ENCODE assay signal across 16 cellular contexts in genomic region chr15:51193526-51193925, GRCh38.
DNase-seq lines count a peak whose midpoint lies in the region; ATAC-seq and TF ChIP-seq lines count a peak whose summit lies in the region.
"Had no signal": no experiment of that assay in that cellular context is flagged by ENCODE, and none has a peak within 500 bp of the region (broad histone marks: within the 10 kb centered on the region; RNA-seq: fewer than 3 reads in every experiment).

No MANE protein-coding gene starts in this region.

- H3K4me3 ChIP-seq in ACC112 (ENCODE audit: low read depth, low read length) (0 out of 2 replicates have a peak overlapping the region, but pooled peaks have one; percentile 26), ascending aorta (peak overlapping the region in 1 of 2 donors; percentile 26), osteoblast (ENCODE audit: insufficient read depth, low read length) (peak overlapping the region; percentile 56), Peyer's patch (no peak overlapping the region), heart left ventricle (no peak overlapping the region)

- no peak overlapping the region for H3K4me3 Mint-ChIP-seq in naive thymus-derived CD8-positive, alpha-beta T cell
- H3K4me3 Mint-ChIP-seq in natural killer cell, result no peak overlapping the region
- H3K4me3 Mint-ChIP-seq: CD4-positive, alpha-beta T cell had no signal

- no peak overlapping the region for H3K27ac Mint-ChIP-seq in naive thymus-derived CD8-positive, alpha-beta T cell
- no peak overlapping the region for H3K27ac Mint-ChIP-seq in natural killer cell
- H3K27ac Mint-ChIP-seq: CD4-positive, alpha-beta T cell had no signal

- no peak for TF ChIP-seq CTCF in ascending aorta (IDR thresholded peaks at IDR 0.05)
- TF ChIP-seq CTCF in osteoblast (IDR thresholded peaks at IDR 0.05; ENCODE audit: extremely low read depth, low read depth, low read length), result no peak
- no peak for TF ChIP-seq CTCF in Peyer's patch (IDR thresholded peaks at IDR 0.05)
- TF ChIP-seq CTCF in heart left ventricle (IDR thresholded peaks at IDR 0.05), result no peak
- TF ChIP-seq CTCF in natural killer cell (IDR thresholded peaks at IDR 0.05), result no peak

- peaks cover 0 to 3% (median 2%) of the 10 kb centered on the region in 4 donors for H3K4me1 Mint-ChIP-seq in naive thymus-derived CD8-positive, alpha-beta T cell
- H3K4me1 Mint-ChIP-seq in natural killer cell, result no peaks in the 10 kb centered on the region

- no peaks in the 10 kb centered on the region for H4K20me1 ChIP-seq in osteoblast (ENCODE audit: insufficient read depth, low read length)

- peaks cover 10 to 40% (median 37%) of the 10 kb centered on the region in 5 donors for H3K27me3 Mint-ChIP-seq in naive thymus-derived CD8-positive, alpha-beta T cell
- peaks cover 19 to 29% of the 10 kb centered on the region in 2 donors for H3K27me3 Mint-ChIP-seq in natural killer cell (ENCODE audit: low read depth in 2 of 2)

- H3K36me3 ChIP-seq in ACC112 (ENCODE audit: insufficient read depth, low read length), result no peaks in the 10 kb centered on the region
- no peaks in the 10 kb centered on the region for H3K36me3 ChIP-seq in ascending aorta
- H3K36me3 ChIP-seq in osteoblast (ENCODE audit: insufficient read depth, low read length), result no peaks in the 10 kb centered on the region
- H3K36me3 ChIP-seq in Peyer's patch, result no peaks in the 10 kb centered on the region
- H3K36me3 ChIP-seq in heart left ventricle, result no peaks in the 10 kb centered on the region

- H3K4me1 ChIP-seq in ACC112 (ENCODE audit: control insufficient read depth, insufficient read depth, low read length, unreplicated experiment) (peaks cover 18% of the 10 kb centered on the region), ascending aorta (peaks cover 7 to 42% of the 10 kb centered on the region in 2 donors), osteoblast (ENCODE audit: insufficient read depth, low read length) (peaks cover 21% of the 10 kb centered on the region), Peyer's patch (no peaks in the 10 kb centered on the region), heart left ventricle (peaks cover 0 to 43% (median 18%) of the 10 kb centered on the region in 12 donors)

- H3K27me3 ChIP-seq in ACC112 (ENCODE audit: insufficient read depth, low read length) (no peaks in the 10 kb centered on the region), ascending aorta (no peaks in the 10 kb centered on the region), osteoblast (ENCODE audit: insufficient read depth, low read length) (no peaks in the 10 kb centered on the region), Peyer's patch (no peaks in the 10 kb centered on the region), heart left ventricle (peaks cover 0 to 5% (median 0%) of the 10 kb centered on the region in 9 donors)

- no peak for ATAC-seq in naive thymus-derived CD8-positive, alpha-beta T cell
- no peak for ATAC-seq in heart left ventricle
- ATAC-seq in natural killer cell, result no peak

- no peak overlapping the region for H3K27ac ChIP-seq in ACC112 (ENCODE audit: low read depth, low read length)
- peak overlapping the region; percentile 78 to 84 for H3K27ac ChIP-seq in ascending aorta
- peak overlapping the region; percentile 42 for H3K27ac ChIP-seq in osteoblast (ENCODE audit: low read depth, low read length)
- H3K27ac ChIP-seq in Peyer's patch, result no peak overlapping the region
- H3K27ac ChIP-seq in heart left ventricle, result no peak overlapping the region

- DNase-seq in ascending aorta (ENCODE audit: low spot score in 2 of 2) (no peak), fibroblast of gingiva (ENCODE audit: low read depth) (peak; percentile 17), osteoblast (ENCODE audit: insufficient read length, low spot score, missing footprints) (peak; percentile 47), Peyer's patch (no peak), heart left ventricle (no peak), natural killer cell (no peak)
- DNase-seq in naive thymus-derived CD8-positive, alpha-beta T cell, result no peak
- DNase-seq: Calu3; CD4-positive, alpha-beta T cell; H7; KG1; NCI-H1105 treated with DMSO at 0.1 percent for 48 hours; NCI-H187 treated with DMSO at 0.1 percent for 48 hours; NCI-H2171 treated with DMSO at 0.1 percent for 48 hours; NCI-H774 had no signal

- H3K9me3 Mint-ChIP-seq in naive thymus-derived CD8-positive, alpha-beta T cell, result no peaks in the 10 kb centered on the region
- no peaks in the 10 kb centered on the region for H3K9me3 Mint-ChIP-seq in natural killer cell
- H3K9me3 Mint-ChIP-seq: CD4-positive, alpha-beta T cell had no signal

- no peaks in the 10 kb centered on the region for H3K9me3 ChIP-seq in ascending aorta
- no peaks in the 10 kb centered on the region for H3K9me3 ChIP-seq in osteoblast (ENCODE audit: low read depth, low read length)
- no peaks in the 10 kb centered on the region for H3K9me3 ChIP-seq in Peyer's patch
- H3K9me3 ChIP-seq in heart left ventricle, result no peaks in the 10 kb centered on the region

- POLR2A ChIA-PET in naive thymus-derived CD8-positive, alpha-beta T cell (lab: Charles Lee), result no interaction called here

- no peaks in the 10 kb centered on the region for H3K79me2 ChIP-seq in ACC112 (ENCODE audit: control insufficient read depth, insufficient read depth, low read length, unreplicated experiment)
- no peaks in the 10 kb centered on the region for H3K79me2 ChIP-seq in osteoblast (ENCODE audit: insufficient read depth, low read length)

- H3K4me2 ChIP-seq in osteoblast (ENCODE audit: insufficient read depth, low read length), result peak overlapping the region; percentile 75

- TF ChIP-seq POLR2A in Peyer's patch (IDR thresholded peaks at IDR 0.05) (no peak), heart left ventricle (IDR thresholded peaks at IDR 0.05) (no peak)

- no peaks in the 10 kb centered on the region for H3K36me3 Mint-ChIP-seq in naive thymus-derived CD8-positive, alpha-beta T cell
- H3K36me3 Mint-ChIP-seq in natural killer cell, result no peaks in the 10 kb centered on the region

- intact Hi-C loops in ascending aorta (cut with DNase I), result loop anchor here (2.0 to 10.0 kb wide), 3 partner anchors 37 to 119 kb away; no protein-coding TSS in a partner anchor
- intact Hi-C loops in heart left ventricle (cut with DNase I), result loop anchor here in 3 of 10 donors (2.0 to 10.0 kb wide), 2 partner anchors 31 to 249 kb away; no protein-coding TSS in a partner anchor
- intact Hi-C loops in natural killer cell (cut with micrococcal nuclease), result no loop called here

- H2AFZ ChIP-seq in ACC112 (ENCODE audit: low read length, unreplicated experiment), result peak overlapping the region; percentile 48
- peak overlapping the region; percentile 93 for H2AFZ ChIP-seq in osteoblast (ENCODE audit: low read length)

- 47 to 61% (median 54%) methylated on average over 6 of the region's 6 CpGs for WGBS in heart left ventricle, 4 donors

Comparison
In these comparisons a context has a peak if more than half of its experiments do, and no peak if none do; other contexts are left out.
1. H3K27ac ChIP-seq: peak in ascending aorta (2 of 2) and osteoblast (single experiment); none in ACC112 (single experiment), Peyer's patch (0 of 4) and heart left ventricle (0 of 12).
2. H3K4me3 ChIP-seq: peak in ACC112 (single experiment) and osteoblast (single experiment); none in Peyer's patch (0 of 4) and heart left ventricle (0 of 12).
3. DNase-seq: peak in fibroblast of gingiva (single experiment) and osteoblast (single experiment); none in ascending aorta (0 of 2), naive thymus-derived CD8-positive, alpha-beta T cell (0 of 10), Peyer's patch (0 of 3), heart left ventricle (0 of 5) and natural killer cell (single experiment).